Comparison of ENCODE assay signal across 8 cellular contexts in genomic region chr15:51382787-51383186, GRCh38.
DNase-seq lines count a peak whose midpoint lies in the region.

No MANE protein-coding gene starts in this region.

- DNase-seq in EL (peak; percentile 43), HuH-7.5 (ENCODE audit: low spot score) (peak; percentile 64), SW480 (ENCODE audit: low spot score) (peak; percentile 28), iPS DF 19.7 (ENCODE audit: low read depth, low spot score) (peak; percentile 56), globus pallidus (ENCODE audit: low spot score) (no peak), activated gamma-delta T cell (lab: John Stamatoyannopoulos, UW) (no peak)
- no peak for DNase-seq in activated CD8-positive, alpha-beta memory T cell treated with anti-CD3 and anti-CD28 coated beads for 24 hours
- no peak for DNase-seq in activated CD8-positive, alpha-beta memory T cell treated with anti-CD3 and anti-CD28 coated beads, Interleukin-2, amount 50 U/mL, for 4 hours

Comparison
In these comparisons a context has a peak if more than half of its experiments do, and no peak if none do; other contexts are left out.
1. DNase-seq: peak in EL (single experiment), HuH-7.5 (single experiment), SW480 (single experiment) and iPS DF 19.7 (single experiment); none in globus pallidus (single experiment), activated CD8-positive, alpha-beta memory T cell treated with anti-CD3 and anti-CD28 coated beads for 24 hours (single experiment), activated CD8-positive, alpha-beta memory T cell treated with anti-CD3 and anti-CD28 coated beads, Interleukin-2, amount 50 U/mL, for 4 hours (single experiment) and activated gamma-delta T cell (single experiment).